In genomic region chr1:211698161-211699026, GRCh38 we compare ENCODE assay signal across 1 cellular context.
A peak's percentile ranks its signal among the peaks of the same experiment; 100 is the strongest.
TF ChIP-seq lines count a peak whose summit lies in the region.

No MANE protein-coding gene starts in this region.

TF ChIP-seq in K562, 482 proteins besides CTCF, POLR2A, EP300 and RAD21 (continued from another document and continues in another):
- TF ChIP-seq PBX2 (CRISPR knock-in tag; IDR thresholded peaks at IDR 0.05; ENCODE audit: low read depth) (no peak), PBX2 (tag; conservative IDR thresholded peaks at IDR 0.05; ENCODE audit: low read depth) (no peak), ZSCAN29 (IDR thresholded peaks at IDR 0.05) (no peak), PKNOX1 (IDR thresholded peaks at IDR 0.05) (no peak), PTTG1 (tag; IDR thresholded peaks at IDR 0.05; ENCODE audit: low read depth) (no peak), HNRNPLL (IDR thresholded peaks at IDR 0.05; ENCODE audit: low read depth, low read length, poor library complexity, severe bottlenecking) (no peak), NFYB (IDR thresholded peaks at IDR 0.05; ENCODE audit: extremely low read depth, insufficient read length) (no peak), CCAR2 (IDR thresholded peaks at IDR 0.05; ENCODE audit: low read depth, low read length) (no peak), YY1 (IDR thresholded peaks at IDR 0.05; ENCODE audit: borderline replicate concordance in 1 of 3, control insufficient read depth in 1 of 3, extremely low read depth in 1 of 3, insufficient read depth in 3 of 3, insufficient read length in 1 of 3, insufficient replicate concordance in 2 of 3, low read depth in 1 of 3, low read length in 2 of 3) (peak in 1 of 3 experiments; percentile 33), ZNF232 (CRISPR knock-in tag; IDR thresholded peaks at IDR 0.05) (no peak), FOXP1 (CRISPR knock-in tag; IDR thresholded peaks at IDR 0.05) (no peak), SUPT5H (IDR thresholded peaks at IDR 0.05) (no peak), PHB2 (IDR thresholded peaks at IDR 0.05; ENCODE audit: low read depth) (no peak), ZNF124 (CRISPR knock-in tag; IDR thresholded peaks at IDR 0.05) (no peak), TRIM25 (IDR thresholded peaks at IDR 0.05; ENCODE audit: borderline replicate concordance) (no peak), PRDM10 (IDR thresholded peaks at IDR 0.05; ENCODE audit: partially characterized antibody) (no peak), TBP (optimal IDR thresholded peaks at IDR 0.05; ENCODE audit: low read depth, low read length) (no peak), PPARD (CRISPR knock-in tag; IDR thresholded peaks at IDR 0.05) (no peak), RNF2 (IDR thresholded peaks at IDR 0.05) (no peak), ZNF449 (CRISPR knock-in tag; IDR thresholded peaks at IDR 0.05) (no peak), ELF2 (CRISPR knock-in tag; IDR thresholded peaks at IDR 0.05) (no peak), SMAD1 (IDR thresholded peaks at IDR 0.05; ENCODE audit: low read depth, low read length, partially characterized antibody) (no peak), CBFA2T3 (IDR thresholded peaks at IDR 0.05) (no peak), RFX5 (IDR thresholded peaks at IDR 0.05; ENCODE audit: low read depth, low read length) (no peak), ZNF655 (CRISPR knock-in tag; IDR thresholded peaks at IDR 0.05) (no peak), MTA2 (IDR thresholded peaks at IDR 0.05; ENCODE audit: low read depth) (no peak), IRF1 (CRISPR knock-in tag; IDR thresholded peaks at IDR 0.05; ENCODE audit: borderline replicate concordance) (no peak), FOSL1 (tag; conservative IDR thresholded peaks at IDR 0.05) (no peak), ELF4 (CRISPR knock-in tag; IDR thresholded peaks at IDR 0.05) (no peak), ZNF318 (IDR thresholded peaks at IDR 0.05; ENCODE audit: borderline replicate concordance in 1 of 2, low read depth in 1 of 2) (no peak), SMAD2 (IDR thresholded peaks at IDR 0.05; ENCODE audit: low read depth, low read length) (no peak), CTCFL (IDR thresholded peaks at IDR 0.05; ENCODE audit: borderline replicate concordance, insufficient read depth, low read depth, low read length, poor library complexity, severe bottlenecking) (peak; percentile 58), GATA2 (CRISPR knock-in tag; IDR thresholded peaks at IDR 0.05) (no peak), NFIC (IDR thresholded peaks at IDR 0.05) (no peak)
